8 cellular contexts compared by ENCODE assay signal in genomic region chr3:66220602-66221377, GRCh38. TPM values are rescaled to one million over a fixed set of nuclear protein-coding genes. Genes with fewer than 3 reads are reported as not detected.
A peak's percentile ranks its signal among the peaks of the same experiment; 100 is the strongest.
DNase-seq lines count a peak whose midpoint lies in the region; ATAC-seq and TF ChIP-seq lines count a peak whose summit lies in the region.

Gene SLC25A26, plus strand, starts transcription at chr3:66221001. Its CDS starts 94 bp downstream, at chr3:66221095.

- WGBS in spleen, 5 donors: 0 to 1% (median 1%) methylated on average over 35 to 56 of the region's 56 CpGs

- intact Hi-C loops in activated B cell treated with CpG ODN at 0.5 μM for 24 hours (cut with micrococcal nuclease): loop anchor here (1.0 to 5.0 kb wide), 6 partner anchors 166 to 1434 kb away; partner anchors contain the start of genes KBTBD8, LRIG1 and SUCLG2
- intact Hi-C loops in spleen (cut with DNase I; ENCODE audit: low total_unique reads): no loop called here

- POLR2A ChIA-PET in activated B cell treated with CpG ODN at 0.5 μM for 24 hours (lab: Charles Lee): interaction anchor here (0.7 to 1.0 kb wide), 3 partner anchors 15 to 66 kb away, joined by 3 to 5 read pairs (median 5); no protein-coding TSS in a partner anchor

- H3K4me3 Mint-ChIP-seq in activated B cell treated with CpG ODN at 0.5 μM for 24 hours: peak within 1 kb of the TSS; percentile 98
- H3K4me3 Mint-ChIP-seq in immature natural killer cell: peak within 1 kb of the TSS; percentile 94 to 100 (median 98)

- peak within 1 kb of the TSS; percentile 39 for H3K27ac ChIP-seq in caudate nucleus (ENCODE audit: low read depth, low read length)
- peak within 1 kb of the TSS in 7 of 8 donors; percentile 5 to 88 (median 80) for H3K27ac ChIP-seq in spleen

- H3K27ac Mint-ChIP-seq in activated B cell treated with CpG ODN at 0.5 μM for 24 hours (peak within 1 kb of the TSS; percentile 93), immature natural killer cell (peak within 1 kb of the TSS; percentile 87 to 96 (median 92))

- peaks cover 3% of the 10 kb centered on the region for H3K27me3 Mint-ChIP-seq in activated B cell treated with CpG ODN at 0.5 μM for 24 hours
- peaks cover 1 to 7% (median 5%) of the 10 kb centered on the region in 3 donors for H3K27me3 Mint-ChIP-seq in immature natural killer cell (ENCODE audit: low read depth in 3 of 3)

- no peaks in the 10 kb centered on the region for H3K9me3 Mint-ChIP-seq in activated B cell treated with CpG ODN at 0.5 μM for 24 hours
- H3K9me3 Mint-ChIP-seq in immature natural killer cell: no peaks in the 10 kb centered on the region

- TF ChIP-seq POLR2A in GM18951 (IDR thresholded peaks at IDR 0.05; ENCODE audit: extremely low read depth, insufficient read depth, insufficient read length) (peak; percentile 80), spleen (IDR thresholded peaks at IDR 0.05) (peak in 1 of 3 donors; percentile 63)

- peaks cover 0 to 32% (median 15%) of the 10 kb centered on the region in 6 donors for H3K4me1 ChIP-seq in spleen

- no peaks in the 10 kb centered on the region for H3K9me3 ChIP-seq in spleen

- peaks cover 0 to 35% (median 3%) of the 10 kb centered on the region in 6 donors for H3K36me3 ChIP-seq in spleen

- ATAC-seq in HG03196 (IDR thresholded peaks at IDR 0.05; ENCODE audit: unreplicated experiment) (peak; percentile 99), activated B cell treated with CpG ODN at 0.5 μM for 24 hours (ENCODE audit: low read depth) (peak; percentile 96)

- CTCF ChIA-PET in activated B cell treated with CpG ODN at 0.5 μM for 24 hours (lab: Charles Lee): no interaction called here

- H3K4me1 Mint-ChIP-seq in activated B cell treated with CpG ODN at 0.5 μM for 24 hours (peaks cover 40% of the 10 kb centered on the region), immature natural killer cell (peaks cover 15 to 39% of the 10 kb centered on the region in 2 donors)

- in situ Hi-C loops in GM18951 (cut with MboI; ENCODE audit: low sequenced_read_pairs, unreplicated experiment): no loop called here

- peak within 1 kb of the TSS; percentile 66 to 92 (median 87) for H3K4me3 ChIP-seq in spleen

- no peaks in the 10 kb centered on the region for H3K27me3 ChIP-seq in spleen (replicated peaks in 1 of 7)

- TF ChIP-seq CTCF in activated B cell treated with CpG ODN at 0.5 μM for 24 hours (IDR thresholded peaks at IDR 0.05): no peak
- peak in 2 of 11 experiments; percentile 24 to 28 for TF ChIP-seq CTCF in spleen (IDR thresholded peaks at IDR 0.05 in 8 of 11, conservative IDR thresholded peaks at IDR 0.05 in 3 of 11)

- H3K36me3 Mint-ChIP-seq in activated B cell treated with CpG ODN at 0.5 μM for 24 hours (ENCODE audit: low read depth): peaks cover 36% of the 10 kb centered on the region
- peaks cover 2 to 6% (median 3%) of the 10 kb centered on the region in 3 donors for H3K36me3 Mint-ChIP-seq in immature natural killer cell

- DNase-seq in AG08395 (ENCODE audit: low spot score): peak; percentile 99
- DNase-seq in NCI-H345 (lab: John Stamatoyannopoulos, UW): peak; percentile 95
- peak; percentile 90 for DNase-seq in activated B cell treated with CpG ODN at 0.5 μM for 24 hours
- DNase-seq in caudate nucleus (lab: John Stamatoyannopoulos, UW): peak; percentile 23 to 98 (median 90)
- DNase-seq in immature natural killer cell: peak; percentile 90 to 92 (median 90)
- DNase-seq in spleen: peak; percentile 99

RNA-seq across cellular contexts. Expression of gene SLC25A26, which starts in this region (rescaled TPM):
- total RNA-seq in activated B cell treated with CpG ODN at 0.5 μM for 24 hours (20.8 and 23.2 TPM in 2 replicates), spleen (10 to 100 TPM; 14.9 to 20.9 (median 15.3) TPM)
- polyA plus RNA-seq in immature natural killer cell (10 to 100 TPM; 27.1 to 52.3 (median 43.3) TPM), spleen (10 to 100 TPM; 15.5 to 20.1 (median 16.4) TPM)

Comparison
In these comparisons a context has a peak if more than half of its experiments do, and no peak if none do; other contexts are left out.
1. Peak in every context shown above with its lines: DNase-seq, ATAC-seq, H3K4me3 ChIP-seq and H3K27ac ChIP-seq.